ENCODE assay signal across 1 cellular context in genomic region chr9:114039484-114039883, GRCh38.
A peak's percentile ranks its signal among the peaks of the same experiment; 100 is the strongest.
TF ChIP-seq lines count a peak whose summit lies in the region.

No MANE protein-coding gene starts in this region.

TF ChIP-seq in HepG2, 621 proteins besides CTCF, POLR2A, EP300 and RAD21:
- TF ChIP-seq ZNF629 (CRISPR knock-in tag; conservative IDR thresholded peaks at IDR 0.05) (peak; percentile 95), ZKSCAN8 (CRISPR knock-in tag; IDR thresholded peaks at IDR 0.05; ENCODE audit: borderline replicate concordance) (no peak), REST (IDR thresholded peaks at IDR 0.05; ENCODE audit: borderline replicate concordance in 1 of 2, low read depth in 1 of 2, low read length in 2 of 2) (no peak), EHMT2 (IDR thresholded peaks at IDR 0.05; ENCODE audit: borderline replicate concordance, low read depth, low read length) (no peak), ZMYM3 (CRISPR knock-in tag; IDR thresholded peaks at IDR 0.05) (peak; percentile 88), ZBTB37 (CRISPR knock-in tag; IDR thresholded peaks at IDR 0.05) (no peak), ZNF850 (CRISPR knock-in tag; conservative IDR thresholded peaks at IDR 0.05) (no peak), ZNF407 (CRISPR knock-in tag; IDR thresholded peaks at IDR 0.05; ENCODE audit: not compliant biosample characterization) (no peak), ZNF354B (CRISPR knock-in tag; IDR thresholded peaks at IDR 0.05) (no peak)
